ENCODE assay signal across 17 cellular contexts in genomic region chr1:116424438-116424837, GRCh38.
"Had no signal": no experiment of that assay in that cellular context is flagged by ENCODE, and none has a peak within 500 bp of the region (broad histone marks: within the 10 kb centered on the region; RNA-seq: fewer than 3 reads in every experiment).

No MANE protein-coding gene starts in this region.

- DNase-seq: Kasumi-1, KG1, MM.1S, NCI-H1092 treated with DMSO at 0.1 percent for 48 hours, NCI-H1436, NCI-H1694, NCI-H187 treated with DMSO at 0.1 percent for 48 hours, NCI-H2029 treated with DMSO at 0.1 percent for 48 hours, NCI-H2227 treated with DMSO at 0.1 percent for 48 hours, NCI-H524, NCI-H526 treated with DMSO at 0.1 percent for 48 hours, NCI-H748 treated with DMSO at 0.1 percent for 48 hours, PC-3, SHP77 had no signal

- ATAC-seq: Panc1, PC-3 had no signal

- H3K27ac ChIP-seq: HL-60, RWPE1 had no signal
